ENCODE assay signal across 2 cellular contexts in genomic region chr1:67850611-67851075, GRCh38.
A peak's percentile ranks its signal among the peaks of the same experiment; 100 is the strongest.
TF ChIP-seq lines count a peak whose summit lies in the region.

No MANE protein-coding gene starts in this region.

TF ChIP-seq in liver, 16 proteins besides CTCF, POLR2A, EP300 and RAD21:
- no peak for TF ChIP-seq REST (IDR thresholded peaks at IDR 0.05)
- no peak for TF ChIP-seq EGR1 (IDR thresholded peaks at IDR 0.05; ENCODE audit: low read depth in 2 of 2)
- TF ChIP-seq HNF4G (IDR thresholded peaks at IDR 0.05), result no peak
- peak; percentile 44 to 65 for TF ChIP-seq JUND (IDR thresholded peaks at IDR 0.05)
TF ChIP-seq in liver: peak in this region for 1.

TF ChIP-seq in HepG2, 621 proteins besides CTCF, POLR2A, EP300 and RAD21:
- TF ChIP-seq ZNF775 (CRISPR knock-in tag; IDR thresholded peaks at IDR 0.05; ENCODE audit: borderline replicate concordance) (no peak), THYN1 (CRISPR knock-in tag; IDR thresholded peaks at IDR 0.05; ENCODE audit: borderline replicate concordance, low read depth) (no peak), YY1 (IDR thresholded peaks at IDR 0.05; ENCODE audit: insufficient read depth, insufficient replicate concordance, low read depth, low read length) (no peak), NR2F2 (IDR thresholded peaks at IDR 0.05; ENCODE audit: borderline replicate concordance, low read depth) (no peak), ZMYM2 (CRISPR knock-in tag; IDR thresholded peaks at IDR 0.05) (no peak)
